In the genomic region with DNA sequence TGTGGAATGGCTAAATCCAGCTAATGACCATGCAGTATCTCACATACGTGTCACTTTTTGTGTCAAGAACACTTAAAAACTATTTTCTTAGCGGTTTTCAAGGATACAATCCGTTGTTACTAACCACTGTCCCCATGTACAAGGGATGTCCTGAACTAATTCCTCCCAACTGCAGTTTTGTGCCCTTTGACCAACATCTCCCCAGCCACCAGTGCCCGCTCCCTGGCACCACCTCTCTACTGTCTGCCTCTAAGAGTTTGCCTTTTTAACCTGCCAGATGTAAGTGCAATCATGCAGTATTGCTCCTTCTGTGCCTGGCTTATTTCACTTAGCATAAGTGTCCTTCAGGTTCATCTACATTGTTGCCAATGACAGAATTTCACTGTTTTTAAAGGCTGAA, we compare ENCODE assay signal across 20 cellular contexts.
"Had no signal": no experiment of that assay in that cellular context is flagged by ENCODE, and none has a peak within 500 bp of the region (broad histone marks: within the 10 kb centered on the region; RNA-seq: fewer than 3 reads in every experiment).

No MANE protein-coding gene starts in this region.

- H3K4me1 Mint-ChIP-seq: activated CD4-positive, alpha-beta T cell treated with anti-CD3 and anti-CD28 coated beads, Interleukin-2, amount 10 ng/mL, durations not matched to agents 7 days and 5 days; activated CD8-positive, alpha-beta memory T cell treated with anti-CD3 and anti-CD28 coated beads, Interleukin-2, amount 10 ng/mL, durations not matched to agents 7 days and 5 days; brain; mesothelial cell of epicardium had no signal

- H3K27me3 Mint-ChIP-seq: activated CD4-positive, alpha-beta T cell treated with anti-CD3 and anti-CD28 coated beads, Interleukin-2, amount 10 ng/mL, durations not matched to agents 7 days and 5 days; activated CD8-positive, alpha-beta memory T cell treated with anti-CD3 and anti-CD28 coated beads, Interleukin-2, amount 10 ng/mL, durations not matched to agents 7 days and 5 days; activated CD8-positive, alpha-beta T cell treated with anti-CD3 and anti-CD28 coated beads for 36 hours; stimulated activated naive CD8-positive, alpha-beta T cell treated with anti-CD3 and anti-CD28 coated beads, Interleukin-15, Interleukin-2, amounts not matched to agents 100 ng/mL and 50 ng/mL, for 24 hours had no signal

- DNase-seq: activated CD4-positive, alpha-beta T cell treated with anti-CD3 and anti-CD28 coated beads, Interleukin-2, amount 10 ng/mL, durations not matched to agents 7 days and 5 days; activated CD4-positive, CD25-positive, alpha-beta regulatory T cell treated with anti-CD3 and anti-CD28 coated beads, Interleukin-2, amount 50 U/mL, for 72 hours; activated CD8-positive, alpha-beta T cell treated with anti-CD3 and anti-CD28 coated beads for 36 hours; aorta; dermis blood vessel endothelial cell; effector CD8-positive, alpha-beta T cell; foreskin keratinocyte; psoas muscle; spleen; stimulated activated CD4-positive, alpha-beta T cell treated with anti-CD3 and anti-CD28 coated beads, Interleukin-4, amount 100 ng/mL, for 1 hour; substantia nigra; T-helper 2 cell; thyroid gland had no signal

- ATAC-seq: activated CD8-positive, alpha-beta memory T cell treated with anti-CD3 and anti-CD28 coated beads, Interleukin-2, amount 10 ng/mL, durations not matched to agents 7 days and 5 days; activated CD8-positive, alpha-beta T cell treated with anti-CD3 and anti-CD28 coated beads for 36 hours; activated naive CD4-positive, alpha-beta T cell treated with anti-CD3 and anti-CD28 coated beads, Interleukin-2, amount 50 U/mL, for 72 hours; foreskin keratinocyte; left lung; natural killer cell treated with Interleukin-12 subunit alpha and Interleukin-12 subunit beta and Interleukin-15 and Interleukin-18, amount 100 ng/mL, for 72 hours; psoas muscle had no signal

- H3K27ac Mint-ChIP-seq: activated CD4-positive, alpha-beta T cell treated with anti-CD3 and anti-CD28 coated beads, Interleukin-2, amount 10 ng/mL, durations not matched to agents 7 days and 5 days; activated CD8-positive, alpha-beta memory T cell treated with anti-CD3 and anti-CD28 coated beads, Interleukin-2, amount 10 ng/mL, durations not matched to agents 7 days and 5 days; activated CD8-positive, alpha-beta T cell treated with anti-CD3 and anti-CD28 coated beads for 36 hours; activated naive CD4-positive, alpha-beta T cell treated with anti-CD3 and anti-CD28 coated beads, Interleukin-2, amount 50 U/mL, for 72 hours; brain; mesothelial cell of epicardium; natural killer cell treated with Interleukin-12 subunit alpha and Interleukin-12 subunit beta and Interleukin-15 and Interleukin-18, amount 100 ng/mL, for 72 hours; stimulated activated naive CD8-positive, alpha-beta T cell treated with anti-CD3 and anti-CD28 coated beads, Interleukin-15, Interleukin-2, amounts not matched to agents 100 ng/mL and 50 ng/mL, for 24 hours had no signal

- H3K36me3 Mint-ChIP-seq: activated CD8-positive, alpha-beta memory T cell treated with anti-CD3 and anti-CD28 coated beads, Interleukin-2, amount 10 ng/mL, durations not matched to agents 7 days and 5 days; activated naive CD4-positive, alpha-beta T cell treated with anti-CD3 and anti-CD28 coated beads, Interleukin-2, amount 50 U/mL, for 72 hours; brain; natural killer cell treated with Interleukin-12 subunit alpha and Interleukin-12 subunit beta and Interleukin-15 and Interleukin-18, amount 100 ng/mL, for 72 hours had no signal

- H3K9me3 Mint-ChIP-seq: activated CD4-positive, alpha-beta T cell treated with anti-CD3 and anti-CD28 coated beads, Interleukin-2, amount 10 ng/mL, durations not matched to agents 7 days and 5 days; activated CD8-positive, alpha-beta T cell treated with anti-CD3 and anti-CD28 coated beads for 36 hours; activated naive CD4-positive, alpha-beta T cell treated with anti-CD3 and anti-CD28 coated beads, Interleukin-2, amount 50 U/mL, for 72 hours; natural killer cell treated with Interleukin-12 subunit alpha and Interleukin-12 subunit beta and Interleukin-15 and Interleukin-18, amount 100 ng/mL, for 72 hours; stimulated activated naive CD8-positive, alpha-beta T cell treated with anti-CD3 and anti-CD28 coated beads, Interleukin-15, Interleukin-2, amounts not matched to agents 100 ng/mL and 50 ng/mL, for 24 hours had no signal

- H3K4me3 Mint-ChIP-seq: activated CD4-positive, alpha-beta T cell treated with anti-CD3 and anti-CD28 coated beads, Interleukin-2, amount 10 ng/mL, durations not matched to agents 7 days and 5 days; activated CD8-positive, alpha-beta memory T cell treated with anti-CD3 and anti-CD28 coated beads, Interleukin-2, amount 10 ng/mL, durations not matched to agents 7 days and 5 days; activated CD8-positive, alpha-beta T cell treated with anti-CD3 and anti-CD28 coated beads for 36 hours; brain; mesothelial cell of epicardium; natural killer cell treated with Interleukin-12 subunit alpha and Interleukin-12 subunit beta and Interleukin-15 and Interleukin-18, amount 100 ng/mL, for 72 hours; stimulated activated naive CD8-positive, alpha-beta T cell treated with anti-CD3 and anti-CD28 coated beads, Interleukin-15, Interleukin-2, amounts not matched to agents 100 ng/mL and 50 ng/mL, for 24 hours had no signal
